Comparison of ENCODE assay signal across 9 cellular contexts in genomic region chr19:12952488-12953455, GRCh38. TPM values are rescaled to one million over a fixed set of nuclear protein-coding genes. Genes with fewer than 3 reads are reported as not detected.
DNase-seq lines count a peak whose midpoint lies in the region; ATAC-seq and TF ChIP-seq lines count a peak whose summit lies in the region.
"Had no signal": no experiment of that assay in that cellular context is flagged by ENCODE, and none has a peak within 500 bp of the region (broad histone marks: within the 10 kb centered on the region; RNA-seq: fewer than 3 reads in every experiment).

No MANE protein-coding gene starts in this region.

- no peak for ATAC-seq in stimulated activated effector memory CD8-positive, alpha-beta T cell treated with anti-CD3 and anti-CD28 coated beads, Interleukin-12 subunit alpha, Interleukin-12 subunit beta, amount 100 ng/mL, for 72 hours
- no peak for ATAC-seq in GM18870 (IDR thresholded peaks at IDR 0.05; ENCODE audit: unreplicated experiment)

- H3K27ac ChIP-seq in SK-N-MC, result peak overlapping the region; percentile 56

- H3K4me3 ChIP-seq in SK-N-MC, result no peak overlapping the region
- H3K4me3 ChIP-seq in fibroblast of pulmonary artery (replicated peaks; ENCODE audit: low read depth, low read length), result peak overlapping the region; percentile 3

- H3K9ac ChIP-seq in SK-N-MC (ENCODE audit: insufficient read length), result no peak overlapping the region

- H3K9me3 Mint-ChIP-seq in stimulated activated effector memory CD8-positive, alpha-beta T cell treated with anti-CD3 and anti-CD28 coated beads, Interleukin-12 subunit alpha, Interleukin-12 subunit beta, amount 100 ng/mL, for 72 hours, result no peaks in the 10 kb centered on the region
- H3K9me3 Mint-ChIP-seq in activated CD4-positive, alpha-beta T cell treated with anti-CD3 and anti-CD28 coated beads, Interleukin-2, amount 10 ng/mL, durations not matched to agents 7 days and 5 days, result no peaks in the 10 kb centered on the region

- DNase-seq in NCI-H2081 (lab: John Stamatoyannopoulos, UW) (peak; percentile 49 to 68), NCI-H2081 treated with DMSO at 0.1 percent for 48 hours (lab: John Stamatoyannopoulos, UW) (no peak), SK-N-MC (ENCODE audit: low read depth, low spot score) (no peak), fibroblast of pulmonary artery (ENCODE audit: low read depth) (peak; percentile 86), NCI-H345 (lab: John Stamatoyannopoulos, UW) (no peak)
- DNase-seq in stimulated activated effector memory CD8-positive, alpha-beta T cell treated with anti-CD3 and anti-CD28 coated beads, Interleukin-12 subunit alpha, Interleukin-12 subunit beta, amount 100 ng/mL, for 72 hours (ENCODE audit: low spot score in 2 of 2), result no peak
- DNase-seq in activated CD4-positive, alpha-beta T cell treated with anti-CD3 and anti-CD28 coated beads, Interleukin-2, amount 10 ng/mL, durations not matched to agents 7 days and 5 days, result no peak

- H3K4me1 Mint-ChIP-seq in stimulated activated effector memory CD8-positive, alpha-beta T cell treated with anti-CD3 and anti-CD28 coated beads, Interleukin-12 subunit alpha, Interleukin-12 subunit beta, amount 100 ng/mL, for 72 hours, result peaks cover 52% of the 10 kb centered on the region
- peaks cover 43% of the 10 kb centered on the region for H3K4me1 Mint-ChIP-seq in activated CD4-positive, alpha-beta T cell treated with anti-CD3 and anti-CD28 coated beads, Interleukin-2, amount 10 ng/mL, durations not matched to agents 7 days and 5 days

- POLR2A ChIA-PET in activated CD4-positive, alpha-beta T cell treated with anti-CD3 and anti-CD28 coated beads, Interleukin-2, amount 10 ng/mL, durations not matched to agents 7 days and 5 days (lab: Charles Lee), result no interaction called here

- no peak for TF ChIP-seq CTCF in fibroblast of pulmonary artery (IDR thresholded peaks at IDR 0.05; ENCODE audit: low read length, missing control alignments)

- peaks cover 78% of the 10 kb centered on the region for H3K36me3 Mint-ChIP-seq in stimulated activated effector memory CD8-positive, alpha-beta T cell treated with anti-CD3 and anti-CD28 coated beads, Interleukin-12 subunit alpha, Interleukin-12 subunit beta, amount 100 ng/mL, for 72 hours
- H3K36me3 Mint-ChIP-seq in activated CD4-positive, alpha-beta T cell treated with anti-CD3 and anti-CD28 coated beads, Interleukin-2, amount 10 ng/mL, durations not matched to agents 7 days and 5 days (ENCODE audit: low read depth), result peaks cover 48% of the 10 kb centered on the region

- H3K9me3 ChIP-seq in SK-N-MC (ENCODE audit: low read depth, low read length), result no peaks in the 10 kb centered on the region

- H3K4me3 Mint-ChIP-seq in stimulated activated effector memory CD8-positive, alpha-beta T cell treated with anti-CD3 and anti-CD28 coated beads, Interleukin-12 subunit alpha, Interleukin-12 subunit beta, amount 100 ng/mL, for 72 hours, result no peak overlapping the region
- no peak overlapping the region for H3K4me3 Mint-ChIP-seq in activated CD4-positive, alpha-beta T cell treated with anti-CD3 and anti-CD28 coated beads, Interleukin-2, amount 10 ng/mL, durations not matched to agents 7 days and 5 days

- CTCF ChIA-PET in activated CD4-positive, alpha-beta T cell treated with anti-CD3 and anti-CD28 coated beads, Interleukin-2, amount 10 ng/mL, durations not matched to agents 7 days and 5 days (lab: Charles Lee), result interaction anchor here (0.5 to 7.2 kb wide), 5 partner anchors 13 to 109 kb away, joined by 3 to 32 read pairs (median 4); no protein-coding TSS in a partner anchor

- peak overlapping the region; percentile 96 for H3K27ac Mint-ChIP-seq in stimulated activated effector memory CD8-positive, alpha-beta T cell treated with anti-CD3 and anti-CD28 coated beads, Interleukin-12 subunit alpha, Interleukin-12 subunit beta, amount 100 ng/mL, for 72 hours
- H3K27ac Mint-ChIP-seq in activated CD4-positive, alpha-beta T cell treated with anti-CD3 and anti-CD28 coated beads, Interleukin-2, amount 10 ng/mL, durations not matched to agents 7 days and 5 days, result no peak overlapping the region

- no peaks in the 10 kb centered on the region for H3K27me3 Mint-ChIP-seq in activated CD4-positive, alpha-beta T cell treated with anti-CD3 and anti-CD28 coated beads, Interleukin-2, amount 10 ng/mL, durations not matched to agents 7 days and 5 days

- peaks cover 68% of the 10 kb centered on the region for H3K36me3 ChIP-seq in SK-N-MC (ENCODE audit: insufficient read depth, low read length)

RNA-seq across cellular contexts. Expression of gene GADD45GIP1, which starts 4.3 kb away (rescaled TPM):
- 10 to 100 TPM; 14.9 to 16.5 TPM for total RNA-seq in activated CD4-positive, alpha-beta T cell treated with anti-CD3 and anti-CD28 coated beads, Interleukin-2, amount 10 ng/mL, durations not matched to agents 7 days and 5 days

RNA-seq across cellular contexts. Expression of gene RAD23A, which starts 7.1 kb away (rescaled TPM):
- total RNA-seq in activated CD4-positive, alpha-beta T cell treated with anti-CD3 and anti-CD28 coated beads, Interleukin-2, amount 10 ng/mL, durations not matched to agents 7 days and 5 days, result 100 to 1,000 TPM; 120 to 131 TPM

RNA-seq across cellular contexts. Expression of gene CALR, which starts 14.4 kb away (rescaled TPM):
- 100 to 1,000 TPM; 726 to 779 TPM for total RNA-seq in activated CD4-positive, alpha-beta T cell treated with anti-CD3 and anti-CD28 coated beads, Interleukin-2, amount 10 ng/mL, durations not matched to agents 7 days and 5 days

RNA-seq across cellular contexts. Expression of gene DAND5, which starts 16.6 kb away (rescaled TPM):
- under 1 TPM; 0.15 to 0.20 TPM for total RNA-seq in activated CD4-positive, alpha-beta T cell treated with anti-CD3 and anti-CD28 coated beads, Interleukin-2, amount 10 ng/mL, durations not matched to agents 7 days and 5 days
- total RNA-seq: urinary bladder had no signal

RNA-seq across cellular contexts. Expression of gene FARSA, which starts 19.3 kb away (rescaled TPM):
- total RNA-seq in activated CD4-positive, alpha-beta T cell treated with anti-CD3 and anti-CD28 coated beads, Interleukin-2, amount 10 ng/mL, durations not matched to agents 7 days and 5 days, result 10 to 100 TPM; 85.7 to 90.6 TPM

Comparison
In these comparisons a context has a peak if more than half of its experiments do, and no peak if none do; other contexts are left out.
1. DNase-seq: peak in NCI-H2081 (2 of 2) and fibroblast of pulmonary artery (single experiment); none in NCI-H2081 treated with DMSO at 0.1 percent for 48 hours (single experiment), SK-N-MC (single experiment), stimulated activated effector memory CD8-positive, alpha-beta T cell treated with anti-CD3 and anti-CD28 coated beads, Interleukin-12 subunit alpha, Interleukin-12 subunit beta, amount 100 ng/mL, for 72 hours (0 of 2), NCI-H345 (single experiment) and activated CD4-positive, alpha-beta T cell treated with anti-CD3 and anti-CD28 coated beads, Interleukin-2, amount 10 ng/mL, durations not matched to agents 7 days and 5 days (single experiment).